In the genomic region with DNA sequence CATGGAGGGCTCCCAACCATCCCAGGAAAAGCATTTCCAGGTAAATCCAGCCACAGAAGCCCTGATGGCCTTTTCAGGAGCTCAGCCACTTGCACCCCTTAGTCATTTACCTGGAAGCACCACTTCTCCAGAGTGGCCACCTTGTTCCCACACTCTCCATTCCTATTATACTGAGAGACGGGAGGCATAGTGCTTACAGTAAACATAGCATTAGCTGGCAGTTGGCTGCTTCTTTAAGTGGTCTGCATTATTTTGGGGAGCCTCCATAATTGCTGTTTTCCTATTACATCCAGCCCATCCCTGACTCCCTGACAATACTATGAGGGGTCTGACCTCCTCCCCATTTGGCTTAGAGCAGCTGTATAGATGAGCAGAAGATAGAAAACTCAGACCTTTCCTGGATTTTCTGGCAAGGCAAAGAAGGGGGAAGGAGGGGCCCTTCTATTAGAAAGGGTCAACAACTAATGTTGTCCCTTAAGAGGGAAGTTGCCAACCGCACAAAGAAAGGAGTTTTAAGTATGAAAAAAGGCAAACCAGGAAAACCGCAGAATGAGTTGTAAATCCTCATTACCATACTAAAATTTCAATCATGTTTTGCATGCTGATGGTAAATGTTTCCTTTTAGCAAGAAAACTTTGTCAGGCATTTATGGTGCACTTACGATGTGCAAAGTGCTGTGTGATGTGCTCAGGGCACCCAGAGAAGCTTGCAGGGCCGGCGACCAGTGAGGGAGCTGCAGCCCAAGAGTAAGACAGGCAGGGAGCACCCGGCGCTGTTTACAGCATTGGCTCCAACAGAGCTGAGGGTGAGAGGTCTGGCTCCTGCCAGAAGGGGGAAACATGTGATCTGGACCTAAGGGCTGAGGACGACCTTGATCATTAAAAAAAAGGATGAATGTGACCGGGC, we compare ENCODE assay signal across 1 cellular context.
TF ChIP-seq lines count a peak whose summit lies in the region.

No MANE protein-coding gene starts in this region.

TF ChIP-seq in SK-N-SH, 30 proteins besides CTCF, POLR2A, EP300 and RAD21 (continued from another document):
- no peak for TF ChIP-seq RXRA (IDR thresholded peaks at IDR 0.05; ENCODE audit: borderline replicate concordance, low read depth)
- TF ChIP-seq TCF12 (IDR thresholded peaks at IDR 0.05) = no peak; the same call in 1 of the 2 replicates
- no peak for TF ChIP-seq PBX3 (IDR thresholded peaks at IDR 0.05)
- TF ChIP-seq REST (IDR thresholded peaks at IDR 0.05; ENCODE audit: low read depth, low read length) = no peak
- no peak for TF ChIP-seq GABPA (IDR thresholded peaks at IDR 0.05; ENCODE audit: low read depth)
